Comparison of ENCODE assay signal across 20 cellular contexts in the genomic region with DNA sequence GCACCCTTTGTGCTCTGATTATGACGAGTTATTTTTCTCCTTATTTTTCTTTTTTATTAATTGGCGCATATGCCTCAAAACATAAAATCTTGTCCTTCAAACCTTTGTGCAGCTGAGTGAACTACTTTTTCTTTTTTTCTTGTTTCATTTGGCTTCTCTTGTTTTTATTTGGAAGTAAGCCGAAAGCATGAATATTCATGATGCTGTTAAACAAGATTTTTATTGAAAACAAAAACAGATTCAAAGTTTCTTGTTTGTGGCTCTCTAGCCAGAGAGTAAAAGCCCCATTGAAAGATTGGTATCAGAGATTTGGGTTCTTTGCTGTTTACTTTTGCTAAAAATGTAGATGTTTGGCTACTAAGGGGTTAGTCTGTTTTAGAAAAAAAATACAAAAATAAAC.
DNase-seq lines count a peak whose midpoint lies in the region; ATAC-seq, FAIRE-seq and TF ChIP-seq lines count a peak whose summit lies in the region.
"Had no signal": no experiment of that assay in that cellular context is flagged by ENCODE, and none has a peak within 500 bp of the region (broad histone marks: within the 10 kb centered on the region; RNA-seq: fewer than 3 reads in every experiment).

No MANE protein-coding gene starts in this region.

- peaks cover 36% of the 10 kb centered on the region for H3K4me1 Mint-ChIP-seq in nephron
- H3K4me1 Mint-ChIP-seq: CD4-positive, CD25-positive, alpha-beta regulatory T cell had no signal

- H3K9me3 Mint-ChIP-seq in nephron, result no peaks in the 10 kb centered on the region
- H3K9me3 Mint-ChIP-seq: CD8-positive, alpha-beta T cell had no signal

- peaks cover 6% of the 10 kb centered on the region for H3K27me3 Mint-ChIP-seq in nephron (ENCODE audit: low read depth)

- no peak overlapping the region for H3K4me3 Mint-ChIP-seq in nephron
- H3K4me3 Mint-ChIP-seq: CD4-positive, CD25-positive, alpha-beta regulatory T cell; CD8-positive, alpha-beta T cell had no signal

- H3K27ac Mint-ChIP-seq in nephron, result peak overlapping the region in 2 of 3 experiments; percentile 31 to 54
- H3K27ac Mint-ChIP-seq: CD4-positive, CD25-positive, alpha-beta regulatory T cell; CD8-positive, alpha-beta T cell had no signal

- TF ChIP-seq CTCF in nephron (IDR thresholded peaks at IDR 0.05; ENCODE audit: unreplicated experiment in 3 of 3), result no peak

- peak; percentile 93 for FAIRE-seq in endometrium (lab: Jason Lieb, UNC)
- FAIRE-seq: GM12891, GM18507, H1 had no signal

- ATAC-seq in GM21528 (IDR thresholded peaks at IDR 0.05; ENCODE audit: low FRiP score, unreplicated experiment), result no peak
- ATAC-seq: CD8-positive, alpha-beta T cell had no signal

- H3K36me3 Mint-ChIP-seq in nephron (ENCODE audit: low read depth), result no peaks in the 10 kb centered on the region
- H3K36me3 Mint-ChIP-seq: CD4-positive, CD25-positive, alpha-beta regulatory T cell; CD8-positive, alpha-beta T cell had no signal

- DNase-seq in inferior parietal cortex (ENCODE audit: extremely low spot score) (peak; percentile 30), superior temporal gyrus (ENCODE audit: extremely low spot score) (peak; percentile 59), NK-92 (lab: John Stamatoyannopoulos, UW; ENCODE audit: unreplicated experiment) (no peak), GF-D8 (lab: John Stamatoyannopoulos, UW) (no peak), cerebellar cortex (ENCODE audit: low spot score) (no peak)
- DNase-seq: C1 segment of cervical spinal cord; Caco-2; CD4-positive, CD25-positive, alpha-beta regulatory T cell; CD8-positive, alpha-beta T cell; DMS153; DND-41; GDM1; H7; HCEC 1CT had no signal

Comparison
In these comparisons a context has a peak if more than half of its experiments do, and no peak if none do; other contexts are left out.
1. DNase-seq: peak in inferior parietal cortex (single experiment) and superior temporal gyrus (single experiment); none in NK-92 (single experiment), GF-D8 (single experiment) and cerebellar cortex (single experiment).